12 cellular contexts compared by ENCODE assay signal in genomic region chr2:203690110-203691047, GRCh38. TPM values are rescaled to one million over a fixed set of nuclear protein-coding genes. Genes with fewer than 3 reads are reported as not detected.
DNase-seq lines count a peak whose midpoint lies in the region; ATAC-seq and TF ChIP-seq lines count a peak whose summit lies in the region.
"Had no signal": no experiment of that assay in that cellular context is flagged by ENCODE, and none has a peak within 500 bp of the region (broad histone marks: within the 10 kb centered on the region; RNA-seq: fewer than 3 reads in every experiment).

No MANE protein-coding gene starts in this region.

- peak overlapping the region; percentile 19 for H2AFZ ChIP-seq in parathyroid adenoma

- H3K27ac ChIP-seq in parathyroid adenoma (peak overlapping the region; percentile 31), vagina (no peak overlapping the region)

- no peak overlapping the region for H3K9ac ChIP-seq in parathyroid adenoma

- H3K9me3 ChIP-seq in parathyroid adenoma (ENCODE audit: control insufficient read depth, low read length) (no peaks in the 10 kb centered on the region), vagina (no peaks in the 10 kb centered on the region)

- no peak overlapping the region for H3K4me2 ChIP-seq in parathyroid adenoma (ENCODE audit: low read length)

- H3K36me3 Mint-ChIP-seq in central memory CD8-positive, alpha-beta T cell (ENCODE audit: insufficient read depth), result no peaks in the 10 kb centered on the region

- H3K4me3 ChIP-seq in parathyroid adenoma (ENCODE audit: low read depth, low read length) (no peak overlapping the region), vagina (no peak overlapping the region)

- no peak for DNase-seq in central memory CD8-positive, alpha-beta T cell (ENCODE audit: low spot score in 2 of 2)
- DNase-seq in vagina (ENCODE audit: extremely low spot score in 2 of 2) (no peak), NCI-H446 treated with DMSO at 0.1 percent for 48 hours (lab: John Stamatoyannopoulos, UW) (no peak)
- DNase-seq in stimulated activated CD4-positive, alpha-beta T cell treated with anti-CD3 and anti-CD28 coated beads, Interleukin-4, amount 100 ng/mL, for 24 hours, result no peak
- DNase-seq: activated T-cell treated with anti-CD3 and anti-CD28 coated beads, Interleukin-2, amount 50 U/mL, for 4 hours; left cardiac atrium had no signal

- H3K27me3 ChIP-seq in parathyroid adenoma (ENCODE audit: control insufficient read depth, insufficient read depth, low read length) (no peaks in the 10 kb centered on the region), vagina (no peaks in the 10 kb centered on the region)

- no peaks in the 10 kb centered on the region for H3K9me3 Mint-ChIP-seq in central memory CD8-positive, alpha-beta T cell
- H3K9me3 Mint-ChIP-seq: activated T-cell treated with anti-CD3 and anti-CD28 coated beads, Interleukin-2, amount 50 U/mL, for 4 hours; T-helper 2 cell treated with Interferon-gamma antibody and Interleukin-4, amounts not matched to agents 5 μg/mL and 100 μg/mL, for 36 hours had no signal

- peak; percentile 30 for ATAC-seq in GM19043 (IDR thresholded peaks at IDR 0.05; ENCODE audit: low read depth, unreplicated experiment)
- peak; percentile 33 for ATAC-seq in HG03097 (IDR thresholded peaks at IDR 0.05; ENCODE audit: low FRiP score, unreplicated experiment)
- peak; percentile 34 for ATAC-seq in central memory CD8-positive, alpha-beta T cell (replicated peaks; ENCODE audit: extremely low read depth, poor library complexity, severe bottlenecking)

- H3K27me3 Mint-ChIP-seq in central memory CD8-positive, alpha-beta T cell, result no peaks in the 10 kb centered on the region

- no peak for TF ChIP-seq POLR2A in vagina (IDR thresholded peaks at IDR 0.05)

- H3K4me1 Mint-ChIP-seq in central memory CD8-positive, alpha-beta T cell, result peaks cover 16% of the 10 kb centered on the region

- no peak for TF ChIP-seq CTCF in parathyroid adenoma (IDR thresholded peaks at IDR 0.05)
- TF ChIP-seq CTCF in vagina (IDR thresholded peaks at IDR 0.05), result no peak

- intact Hi-C loops in vagina (cut with DNase I), result no loop called here

- H3K4me3 Mint-ChIP-seq in central memory CD8-positive, alpha-beta T cell, result peak overlapping the region; percentile 59
- H3K4me3 Mint-ChIP-seq: activated T-cell treated with anti-CD3 and anti-CD28 coated beads, Interleukin-2, amount 50 U/mL, for 4 hours; T-helper 2 cell treated with Interferon-gamma antibody and Interleukin-4, amounts not matched to agents 5 μg/mL and 100 μg/mL, for 36 hours had no signal

- no peaks in the 10 kb centered on the region for H3K36me3 ChIP-seq in parathyroid adenoma (ENCODE audit: control insufficient read depth, insufficient read depth, low read length)
- H3K36me3 ChIP-seq in vagina, result no peaks in the 10 kb centered on the region

- H3K4me1 ChIP-seq in parathyroid adenoma, result peaks cover 7% of the 10 kb centered on the region
- peaks cover 6% of the 10 kb centered on the region for H3K4me1 ChIP-seq in vagina

- peak overlapping the region; percentile 69 for H3K27ac Mint-ChIP-seq in central memory CD8-positive, alpha-beta T cell (ENCODE audit: low read depth)
- H3K27ac Mint-ChIP-seq: T-helper 2 cell treated with Interferon-gamma antibody and Interleukin-4, amounts not matched to agents 5 μg/mL and 100 μg/mL, for 36 hours had no signal

- H3K79me2 ChIP-seq in parathyroid adenoma, result no peaks in the 10 kb centered on the region

RNA-seq across cellular contexts. Expression of gene CD28, which starts 16.1 kb away (rescaled TPM):
- 2.7 TPM for total RNA-seq in vagina
- total RNA-seq: HT-29, NCI-H460 had no signal
